Comparison of ENCODE assay signal across 1 cellular context in the genomic region with DNA sequence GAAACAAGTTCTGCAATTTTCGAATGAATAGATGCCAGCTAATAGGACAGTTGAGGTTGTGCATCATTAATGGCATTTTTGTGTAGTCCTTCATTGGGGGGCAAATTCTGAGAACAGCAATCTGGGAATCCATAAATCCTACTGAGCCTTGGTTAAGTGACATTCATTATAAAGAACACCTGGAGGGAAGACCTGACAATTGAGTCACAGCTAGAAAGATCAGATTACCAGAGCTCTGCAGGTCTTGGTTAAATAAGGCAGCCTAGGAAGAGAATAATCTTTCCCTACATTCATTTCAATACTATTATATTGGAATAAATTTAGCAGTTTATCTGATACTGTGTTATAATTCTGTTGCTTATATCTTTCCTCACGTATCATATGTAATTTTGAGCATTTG.
TF ChIP-seq lines count a peak whose summit lies in the region.

No MANE protein-coding gene starts in this region.

TF ChIP-seq in H1, 55 proteins besides CTCF, POLR2A, EP300 and RAD21:
- TF ChIP-seq JUN (IDR thresholded peaks at IDR 0.05; ENCODE audit: low read depth, low read length) (no peak), TAF1 (IDR thresholded peaks at IDR 0.05; ENCODE audit: low read depth, low read length) (no peak), SIRT6 (IDR thresholded peaks at IDR 0.05; ENCODE audit: low read length) (no peak), RBBP5 (IDR thresholded peaks at IDR 0.05; ENCODE audit: borderline replicate concordance, low read depth, low read length) (no peak), SP1 (IDR thresholded peaks at IDR 0.05; ENCODE audit: low read depth, low read length) (no peak), SP2 (IDR thresholded peaks at IDR 0.05; ENCODE audit: low read length) (no peak)
- TF ChIP-seq, protein P1, sequence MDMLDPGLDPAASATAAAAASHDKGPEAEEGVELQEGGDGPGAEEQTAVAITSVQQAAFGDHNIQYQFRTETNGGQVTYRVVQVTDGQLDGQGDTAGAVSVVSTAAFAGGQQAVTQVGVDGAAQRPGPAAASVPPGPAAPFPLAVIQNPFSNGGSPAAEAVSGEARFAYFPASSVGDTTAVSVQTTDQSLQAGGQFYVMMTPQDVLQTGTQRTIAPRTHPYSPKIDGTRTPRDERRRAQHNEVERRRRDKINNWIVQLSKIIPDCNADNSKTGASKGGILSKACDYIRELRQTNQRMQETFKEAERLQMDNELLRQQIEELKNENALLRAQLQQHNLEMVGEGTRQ (IDR thresholded peaks at IDR 0.05; ENCODE audit: low read length): no peak
- TF ChIP-seq, protein P2, sequence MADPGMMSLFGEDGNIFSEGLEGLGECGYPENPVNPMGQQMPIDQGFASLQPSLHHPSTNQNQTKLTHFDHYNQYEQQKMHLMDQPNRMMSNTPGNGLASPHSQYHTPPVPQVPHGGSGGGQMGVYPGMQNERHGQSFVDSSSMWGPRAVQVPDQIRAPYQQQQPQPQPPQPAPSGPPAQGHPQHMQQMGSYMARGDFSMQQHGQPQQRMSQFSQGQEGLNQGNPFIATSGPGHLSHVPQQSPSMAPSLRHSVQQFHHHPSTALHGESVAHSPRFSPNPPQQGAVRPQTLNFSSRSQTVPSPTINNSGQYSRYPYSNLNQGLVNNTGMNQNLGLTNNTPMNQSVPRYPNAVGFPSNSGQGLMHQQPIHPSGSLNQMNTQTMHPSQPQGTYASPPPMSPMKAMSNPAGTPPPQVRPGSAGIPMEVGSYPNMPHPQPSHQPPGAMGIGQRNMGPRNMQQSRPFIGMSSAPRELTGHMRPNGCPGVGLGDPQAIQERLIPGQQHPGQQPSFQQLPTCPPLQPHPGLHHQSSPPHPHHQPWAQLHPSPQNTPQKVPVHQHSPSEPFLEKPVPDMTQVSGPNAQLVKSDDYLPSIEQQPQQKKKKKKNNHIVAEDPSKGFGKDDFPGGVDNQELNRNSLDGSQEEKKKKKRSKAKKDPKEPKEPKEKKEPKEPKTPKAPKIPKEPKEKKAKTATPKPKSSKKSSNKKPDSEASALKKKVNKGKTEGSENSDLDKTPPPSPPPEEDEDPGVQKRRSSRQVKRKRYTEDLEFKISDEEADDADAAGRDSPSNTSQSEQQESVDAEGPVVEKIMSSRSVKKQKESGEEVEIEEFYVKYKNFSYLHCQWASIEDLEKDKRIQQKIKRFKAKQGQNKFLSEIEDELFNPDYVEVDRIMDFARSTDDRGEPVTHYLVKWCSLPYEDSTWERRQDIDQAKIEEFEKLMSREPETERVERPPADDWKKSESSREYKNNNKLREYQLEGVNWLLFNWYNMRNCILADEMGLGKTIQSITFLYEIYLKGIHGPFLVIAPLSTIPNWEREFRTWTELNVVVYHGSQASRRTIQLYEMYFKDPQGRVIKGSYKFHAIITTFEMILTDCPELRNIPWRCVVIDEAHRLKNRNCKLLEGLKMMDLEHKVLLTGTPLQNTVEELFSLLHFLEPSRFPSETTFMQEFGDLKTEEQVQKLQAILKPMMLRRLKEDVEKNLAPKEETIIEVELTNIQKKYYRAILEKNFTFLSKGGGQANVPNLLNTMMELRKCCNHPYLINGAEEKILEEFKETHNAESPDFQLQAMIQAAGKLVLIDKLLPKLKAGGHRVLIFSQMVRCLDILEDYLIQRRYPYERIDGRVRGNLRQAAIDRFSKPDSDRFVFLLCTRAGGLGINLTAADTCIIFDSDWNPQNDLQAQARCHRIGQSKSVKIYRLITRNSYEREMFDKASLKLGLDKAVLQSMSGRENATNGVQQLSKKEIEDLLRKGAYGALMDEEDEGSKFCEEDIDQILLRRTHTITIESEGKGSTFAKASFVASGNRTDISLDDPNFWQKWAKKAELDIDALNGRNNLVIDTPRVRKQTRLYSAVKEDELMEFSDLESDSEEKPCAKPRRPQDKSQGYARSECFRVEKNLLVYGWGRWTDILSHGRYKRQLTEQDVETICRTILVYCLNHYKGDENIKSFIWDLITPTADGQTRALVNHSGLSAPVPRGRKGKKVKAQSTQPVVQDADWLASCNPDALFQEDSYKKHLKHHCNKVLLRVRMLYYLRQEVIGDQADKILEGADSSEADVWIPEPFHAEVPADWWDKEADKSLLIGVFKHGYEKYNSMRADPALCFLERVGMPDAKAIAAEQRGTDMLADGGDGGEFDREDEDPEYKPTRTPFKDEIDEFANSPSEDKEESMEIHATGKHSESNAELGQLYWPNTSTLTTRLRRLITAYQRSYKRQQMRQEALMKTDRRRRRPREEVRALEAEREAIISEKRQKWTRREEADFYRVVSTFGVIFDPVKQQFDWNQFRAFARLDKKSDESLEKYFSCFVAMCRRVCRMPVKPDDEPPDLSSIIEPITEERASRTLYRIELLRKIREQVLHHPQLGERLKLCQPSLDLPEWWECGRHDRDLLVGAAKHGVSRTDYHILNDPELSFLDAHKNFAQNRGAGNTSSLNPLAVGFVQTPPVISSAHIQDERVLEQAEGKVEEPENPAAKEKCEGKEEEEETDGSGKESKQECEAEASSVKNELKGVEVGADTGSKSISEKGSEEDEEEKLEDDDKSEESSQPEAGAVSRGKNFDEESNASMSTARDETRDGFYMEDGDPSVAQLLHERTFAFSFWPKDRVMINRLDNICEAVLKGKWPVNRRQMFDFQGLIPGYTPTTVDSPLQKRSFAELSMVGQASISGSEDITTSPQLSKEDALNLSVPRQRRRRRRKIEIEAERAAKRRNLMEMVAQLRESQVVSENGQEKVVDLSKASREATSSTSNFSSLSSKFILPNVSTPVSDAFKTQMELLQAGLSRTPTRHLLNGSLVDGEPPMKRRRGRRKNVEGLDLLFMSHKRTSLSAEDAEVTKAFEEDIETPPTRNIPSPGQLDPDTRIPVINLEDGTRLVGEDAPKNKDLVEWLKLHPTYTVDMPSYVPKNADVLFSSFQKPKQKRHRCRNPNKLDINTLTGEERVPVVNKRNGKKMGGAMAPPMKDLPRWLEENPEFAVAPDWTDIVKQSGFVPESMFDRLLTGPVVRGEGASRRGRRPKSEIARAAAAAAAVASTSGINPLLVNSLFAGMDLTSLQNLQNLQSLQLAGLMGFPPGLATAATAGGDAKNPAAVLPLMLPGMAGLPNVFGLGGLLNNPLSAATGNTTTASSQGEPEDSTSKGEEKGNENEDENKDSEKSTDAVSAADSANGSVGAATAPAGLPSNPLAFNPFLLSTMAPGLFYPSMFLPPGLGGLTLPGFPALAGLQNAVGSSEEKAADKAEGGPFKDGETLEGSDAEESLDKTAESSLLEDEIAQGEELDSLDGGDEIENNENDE (IDR thresholded peaks at IDR 0.05; ENCODE audit: insufficient replicate concordance, low read length): no peak
